ENCODE assay signal across 8 cellular contexts in genomic region chr18:74951165-74951760, GRCh38.
DNase-seq lines count a peak whose midpoint lies in the region; ATAC-seq and TF ChIP-seq lines count a peak whose summit lies in the region.

No MANE protein-coding gene starts in this region.

- peak; percentile 64 for ATAC-seq in HG03025 (IDR thresholded peaks at IDR 0.05; ENCODE audit: low FRiP score, unreplicated experiment)
- peak; percentile 96 for ATAC-seq in left lung

- no peaks in the 10 kb centered on the region for H3K36me3 ChIP-seq in left lung

- no peak for TF ChIP-seq CTCF in left lung (IDR thresholded peaks at IDR 0.05)

- intact Hi-C loops in left lung (cut with DNase I), result no loop called here

- peaks cover 5 to 21% of the 10 kb centered on the region in 2 donors for H3K4me1 ChIP-seq in left lung

- no peaks in the 10 kb centered on the region for H3K27me3 ChIP-seq in left lung

- DNase-seq in DMS79 treated with DMSO at 0.1 percent for 48 hours (lab: John Stamatoyannopoulos, UW) (peak; percentile 12), DMS79 (lab: John Stamatoyannopoulos, UW) (no peak), amniotic epithelial cell (ENCODE audit: low read depth) (peak; percentile 47), left lung (peak in 1 of 2 donors; percentile 66), NCI-H1048 (lab: John Stamatoyannopoulos, UW) (no peak), occipital lobe (lab: John Stamatoyannopoulos, UW) (no peak), NCI-H2107 (lab: John Stamatoyannopoulos, UW) (no peak)

- H3K9me3 ChIP-seq in left lung, result no peaks in the 10 kb centered on the region

- peak overlapping the region; percentile 30 to 50 for H3K27ac ChIP-seq in left lung

- H3K4me3 ChIP-seq in left lung, result no peak overlapping the region

Comparison
In these comparisons a context has a peak if more than half of its experiments do, and no peak if none do; other contexts are left out.
1. DNase-seq: peak in DMS79 treated with DMSO at 0.1 percent for 48 hours (single experiment) and amniotic epithelial cell (single experiment); none in DMS79 (single experiment), NCI-H1048 (single experiment), occipital lobe (single experiment) and NCI-H2107 (single experiment).